In the genomic region with DNA sequence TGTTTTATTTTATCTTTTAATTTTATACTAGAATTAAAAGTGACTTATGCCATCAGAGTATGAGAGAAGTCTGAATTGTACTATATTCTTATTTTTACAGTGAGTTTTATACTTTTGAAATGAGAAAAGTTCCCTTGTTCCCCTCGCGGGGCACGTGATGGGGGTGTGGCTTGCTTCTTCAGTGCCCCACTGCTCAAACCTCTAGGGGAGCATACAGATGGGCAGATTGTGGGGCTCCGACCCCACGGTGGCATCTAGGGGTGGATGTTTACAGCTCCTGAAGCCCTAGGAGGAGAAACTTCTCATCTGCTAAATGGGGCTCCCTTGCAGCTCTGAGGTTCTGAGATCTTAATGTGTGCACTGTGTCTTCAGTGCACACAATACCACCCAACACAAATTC, we compare ENCODE assay signal across 8 cellular contexts. TPM values are rescaled to one million over a fixed set of nuclear protein-coding genes. Genes with fewer than 3 reads are reported as not detected.
"Had no signal": no experiment of that assay in that cellular context is flagged by ENCODE, and none has a peak within 500 bp of the region (broad histone marks: within the 10 kb centered on the region; RNA-seq: fewer than 3 reads in every experiment).

No MANE protein-coding gene starts in this region.

- H3K27ac ChIP-seq: GM23248 had no signal

- DNase-seq: GM23248, GOT3, H7, HCEC 1CT, IMR-90 had no signal

- H2AFZ ChIP-seq: GM23248 had no signal

- H3K4me3 ChIP-seq: GM23248 had no signal

- H3K9ac ChIP-seq: GM23248 had no signal

- FAIRE-seq: HTR-8/SVneo had no signal

RNA-seq across cellular contexts. Expression of a gene that starts 11.9 kb away (rescaled TPM):
- total RNA-seq: GM23248, H4, H7, HT-29, IMR-90 had no signal
- polyA plus RNA-seq: GM23248, IMR-90 had no signal

RNA-seq across cellular contexts. Expression of a gene that starts 42.7 kb away (rescaled TPM):
- total RNA-seq: GM23248, H4, H7, HT-29, IMR-90 had no signal
- polyA plus RNA-seq: GM23248, IMR-90 had no signal

RNA-seq across cellular contexts. Expression of a gene that starts 42.8 kb away (rescaled TPM):
- total RNA-seq: GM23248, H4, H7, HT-29, IMR-90 had no signal
- polyA plus RNA-seq: GM23248, IMR-90 had no signal

RNA-seq across cellular contexts. Expression of a gene that starts 59.8 kb away (rescaled TPM):
- total RNA-seq: GM23248, H7, HT-29, IMR-90 had no signal
- polyA plus RNA-seq: GM23248, IMR-90 had no signal
